In the genomic region with DNA sequence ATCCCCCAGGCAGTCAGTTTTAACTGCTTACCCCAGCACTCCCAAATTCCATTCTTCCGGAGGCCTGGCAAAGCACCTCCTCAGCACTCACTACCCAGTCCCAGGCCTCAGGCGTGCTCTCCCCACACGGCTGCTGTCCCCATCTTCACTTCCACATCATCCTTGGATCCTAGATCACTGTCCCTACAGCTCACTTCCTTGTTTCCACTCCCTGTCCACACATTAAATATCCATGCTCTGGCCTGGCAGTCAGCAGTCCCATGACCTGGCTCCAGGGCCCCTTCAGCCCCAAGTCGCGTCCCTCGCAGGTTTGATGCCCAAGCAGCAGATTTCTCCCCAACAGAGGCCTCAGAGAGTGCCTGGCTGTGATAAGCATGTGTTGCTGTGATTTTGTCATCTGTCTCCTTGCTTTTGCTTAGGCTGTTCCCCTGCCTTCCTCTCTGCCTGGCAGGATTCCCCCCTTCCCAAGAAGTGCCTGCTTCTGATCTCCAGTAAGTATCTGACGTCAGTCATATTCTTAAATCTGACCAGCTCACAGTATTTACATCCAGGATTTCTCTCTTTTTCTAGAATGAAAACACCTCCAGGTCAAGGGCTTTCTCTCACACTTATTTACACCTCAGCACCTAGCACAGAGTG, we compare ENCODE assay signal across 1 cellular context.
TF ChIP-seq lines count a peak whose summit lies in the region.

No MANE protein-coding gene starts in this region.

TF ChIP-seq in IMR-90, 13 proteins besides CTCF, POLR2A, EP300 and RAD21 (continued from another document):
- no peak for TF ChIP-seq RFX5 (IDR thresholded peaks at IDR 0.05; ENCODE audit: low read depth, low read length)
- no peak for TF ChIP-seq MAZ (IDR thresholded peaks at IDR 0.05; ENCODE audit: borderline replicate concordance, low read depth, low read length)
- no peak for TF ChIP-seq ELK1 (IDR thresholded peaks at IDR 0.05; ENCODE audit: borderline replicate concordance, low read depth, low read length)
- TF ChIP-seq RCOR1 (IDR thresholded peaks at IDR 0.05; ENCODE audit: insufficient replicate concordance, low read length) = no peak
